Comparison of ENCODE assay signal across 15 cellular contexts in the genomic region with DNA sequence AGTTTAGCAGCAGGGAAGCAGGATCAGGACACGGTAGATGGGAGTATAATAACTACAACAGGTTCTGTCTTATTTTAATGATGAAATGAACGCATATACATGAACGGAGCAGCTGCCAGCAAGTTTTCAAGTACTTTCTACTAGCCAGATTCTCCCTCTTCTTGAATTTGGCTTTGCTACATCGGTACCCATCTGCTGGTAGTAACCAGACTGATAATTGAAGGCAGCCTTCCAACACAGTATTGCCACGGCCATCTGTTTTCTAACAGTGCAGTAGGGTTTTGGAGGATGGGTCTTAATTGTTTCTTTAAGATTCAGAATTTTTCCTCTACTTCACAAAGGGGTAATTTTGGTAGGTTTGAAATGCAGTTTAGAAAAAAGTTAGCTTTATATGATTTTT.
"Had no signal": no experiment of that assay in that cellular context is flagged by ENCODE, and none has a peak within 500 bp of the region (broad histone marks: within the 10 kb centered on the region; RNA-seq: fewer than 3 reads in every experiment).

No MANE protein-coding gene starts in this region.

- H3K27ac ChIP-seq: coronary artery, left lung, tibial artery had no signal

- H3K9me3 ChIP-seq: left lung, tibial artery had no signal

- DNase-seq: activated CD4-positive, alpha-beta memory T cell treated with anti-CD3 and anti-CD28 coated beads, Interleukin-2, amount 10 ng/mL, durations not matched to agents 7 days and 5 days; activated CD4-positive, CD25-positive, alpha-beta regulatory T cell treated with anti-CD3 and anti-CD28 coated beads, Interleukin-2, amount 50 U/mL, for 72 hours; activated gamma-delta T cell treated with Interleukin-2 at 50 U/mL for 16 hours; amniotic stem cell; hypothalamus; kidney; left lung; T-helper 9 cell; tibial artery had no signal

- H3K4me1 ChIP-seq: left lung, tibial artery had no signal

- H3K27ac Mint-ChIP-seq: activated CD4-positive, alpha-beta memory T cell treated with anti-CD3 and anti-CD28 coated beads, Interleukin-2, amount 10 ng/mL, durations not matched to agents 7 days and 5 days; activated naive CD8-positive, alpha-beta T cell; memory B cell; natural killer cell treated with Interleukin-12 subunit alpha and Interleukin-12 subunit beta and Interleukin-15 and Interleukin-18, amount 100 ng/mL, for 72 hours; stimulated activated memory B cell treated with anti-CD40 and anti-IgM and Interleukin-4, amounts not matched to agents 10 μg/mL and 1 μg/mL and 100 μg/mL, for 72 hours had no signal

- H3K27me3 Mint-ChIP-seq: activated CD4-positive, alpha-beta memory T cell treated with anti-CD3 and anti-CD28 coated beads, Interleukin-2, amount 10 ng/mL, durations not matched to agents 7 days and 5 days; activated naive CD8-positive, alpha-beta T cell; memory B cell; natural killer cell treated with Interleukin-12 subunit alpha and Interleukin-12 subunit beta and Interleukin-15 and Interleukin-18, amount 100 ng/mL, for 72 hours; stimulated activated memory B cell treated with anti-CD40 and anti-IgM and Interleukin-4, amounts not matched to agents 10 μg/mL and 1 μg/mL and 100 μg/mL, for 72 hours had no signal

- H3K36me3 Mint-ChIP-seq: stimulated activated memory B cell treated with anti-CD40 and anti-IgM and Interleukin-4, amounts not matched to agents 10 μg/mL and 1 μg/mL and 100 μg/mL, for 72 hours had no signal

- H3K36me3 ChIP-seq: tibial artery had no signal

- ATAC-seq: esophagus mucosa; left lung; natural killer cell treated with Interleukin-12 subunit alpha and Interleukin-12 subunit beta and Interleukin-15 and Interleukin-18, amount 100 ng/mL, for 72 hours; stimulated activated memory B cell treated with anti-CD40 and anti-IgM and Interleukin-4, amounts not matched to agents 10 μg/mL and 1 μg/mL and 100 μg/mL, for 72 hours had no signal

- H3K9me3 Mint-ChIP-seq: activated CD4-positive, alpha-beta memory T cell treated with anti-CD3 and anti-CD28 coated beads, Interleukin-2, amount 10 ng/mL, durations not matched to agents 7 days and 5 days; memory B cell; natural killer cell treated with Interleukin-12 subunit alpha and Interleukin-12 subunit beta and Interleukin-15 and Interleukin-18, amount 100 ng/mL, for 72 hours; stimulated activated memory B cell treated with anti-CD40 and anti-IgM and Interleukin-4, amounts not matched to agents 10 μg/mL and 1 μg/mL and 100 μg/mL, for 72 hours had no signal

- H3K4me3 ChIP-seq: coronary artery, left lung, tibial artery had no signal

- H3K4me3 Mint-ChIP-seq: activated CD4-positive, alpha-beta memory T cell treated with anti-CD3 and anti-CD28 coated beads, Interleukin-2, amount 10 ng/mL, durations not matched to agents 7 days and 5 days; activated naive CD8-positive, alpha-beta T cell; memory B cell; natural killer cell treated with Interleukin-12 subunit alpha and Interleukin-12 subunit beta and Interleukin-15 and Interleukin-18, amount 100 ng/mL, for 72 hours; stimulated activated memory B cell treated with anti-CD40 and anti-IgM and Interleukin-4, amounts not matched to agents 10 μg/mL and 1 μg/mL and 100 μg/mL, for 72 hours had no signal

- H3K27me3 ChIP-seq: left lung, tibial artery had no signal
